37 cellular contexts compared by ENCODE assay signal in genomic region chr13:45830121-45830520, GRCh38. TPM values are rescaled to one million over a fixed set of nuclear protein-coding genes. Genes with fewer than 3 reads are reported as not detected.
"Had no signal": no experiment of that assay in that cellular context is flagged by ENCODE, and none has a peak within 500 bp of the region (broad histone marks: within the 10 kb centered on the region; RNA-seq: fewer than 3 reads in every experiment).

No MANE protein-coding gene starts in this region.

- ATAC-seq: activated CD4-positive, CD25-positive, alpha-beta regulatory T cell treated with anti-CD3 and anti-CD28 coated beads, Interleukin-2, amount 50 U/mL, for 24 hours; activated CD8-positive, alpha-beta memory T cell treated with anti-CD3 and anti-CD28 coated beads, Interleukin-2, amount 10 ng/mL, durations not matched to agents 7 days and 5 days; activated CD8-positive, alpha-beta T cell treated with anti-CD3 and anti-CD28 coated beads, Interleukin-2, amount 10 ng/mL, durations not matched to agents 7 days and 5 days; activated naive CD4-positive, alpha-beta T cell treated with anti-CD3 and anti-CD28 coated beads, Interleukin-2, amount 50 U/mL, for 72 hours; effector memory CD8-positive, alpha-beta T cell; gastroesophageal sphincter; heart right ventricle; T-helper 17 cell had no signal

- H3K4me3 Mint-ChIP-seq: activated B cell treated with CpG ODN at 0.5 μM for 24 hours; activated CD4-positive, alpha-beta memory T cell treated with anti-CD3 and anti-CD28 coated beads for 36 hours; activated CD4-positive, alpha-beta T cell treated with anti-CD3 and anti-CD28 coated beads, Interleukin-2, amount 10 ng/mL, durations not matched to agents 24 days and 14 days; activated CD8-positive, alpha-beta memory T cell treated with anti-CD3 and anti-CD28 coated beads, Interleukin-2, amount 10 ng/mL, durations not matched to agents 7 days and 5 days; activated CD8-positive, alpha-beta T cell treated with anti-CD3 and anti-CD28 coated beads, Interleukin-2, amount 10 ng/mL, durations not matched to agents 7 days and 5 days; activated naive CD4-positive, alpha-beta T cell treated with anti-CD3 and anti-CD28 coated beads for 36 hours; activated naive CD8-positive, alpha-beta T cell treated with anti-CD3 and anti-CD28 coated beads, Interleukin-2, amount 10 ng/mL, durations not matched to agents 7 days and 5 days; activated T-helper 1 cell treated with anti-CD3 and anti-CD28 coated beads, Interleukin-12 subunit alpha, Interleukin-12 subunit beta, Interleukin-2, Interleukin-4 antibody, amounts not matched to agents 30 ng/mL and 10 ng/mL and 1 ng/mL, durations not matched to agents 14 hours and 24 hours and 36 hours; brain; dendritic cell treated with granulocyte-macrophage colony-stimulating factor and Interleukin-4, amounts not matched to agents 40 ng/mL and 50 ng/mL, for 4 days; effector memory CD8-positive, alpha-beta T cell; T-helper 17 cell; T-helper 2 cell treated with Interferon-gamma antibody and Interleukin-4, amounts not matched to agents 5 μg/mL and 100 μg/mL, for 36 hours had no signal

- H3K4me2 ChIP-seq: hepatocyte had no signal

- H2AFZ ChIP-seq: hepatocyte had no signal

- H3K9me3 ChIP-seq: ascending aorta, breast epithelium, colonic mucosa, esophagus squamous epithelium, gastroesophageal sphincter, heart right ventricle had no signal

- H3K36me3 ChIP-seq: ascending aorta, breast epithelium, cardiac muscle cell, colonic mucosa, esophagus squamous epithelium, gastroesophageal sphincter, heart right ventricle, WERI-Rb-1 had no signal

- H3K79me2 ChIP-seq: hepatocyte had no signal

- H3K9me3 Mint-ChIP-seq: activated B cell treated with CpG ODN at 0.5 μM for 24 hours; activated CD4-positive, alpha-beta memory T cell treated with anti-CD3 and anti-CD28 coated beads for 36 hours; activated CD4-positive, alpha-beta T cell treated with anti-CD3 and anti-CD28 coated beads, Interleukin-2, amount 10 ng/mL, durations not matched to agents 24 days and 14 days; activated naive CD4-positive, alpha-beta T cell treated with anti-CD3 and anti-CD28 coated beads for 36 hours; activated naive CD4-positive, alpha-beta T cell treated with anti-CD3 and anti-CD28 coated beads, Interleukin-2, amount 50 U/mL, for 72 hours; activated naive CD8-positive, alpha-beta T cell treated with anti-CD3 and anti-CD28 coated beads, Interleukin-2, amount 10 ng/mL, durations not matched to agents 7 days and 5 days; activated T-helper 1 cell treated with anti-CD3 and anti-CD28 coated beads, Interleukin-12 subunit alpha, Interleukin-12 subunit beta, Interleukin-2, Interleukin-4 antibody, amounts not matched to agents 30 ng/mL and 10 ng/mL and 1 ng/mL, durations not matched to agents 14 hours and 24 hours and 36 hours; activated T-helper 2 cell treated with anti-CD3 and anti-CD28 coated beads, Interferon-gamma antibody, Interleukin-2, Interleukin-4, amounts not matched to agents 10 μg/mL and 5 μg/mL and 100 μg/mL, durations not matched to agents 14 hours and 24 hours and 36 hours; dendritic cell treated with granulocyte-macrophage colony-stimulating factor and Interleukin-4, amounts not matched to agents 40 ng/mL and 50 ng/mL, for 4 days; effector memory CD8-positive, alpha-beta T cell; T-helper 2 cell treated with Interferon-gamma antibody and Interleukin-4, amounts not matched to agents 5 μg/mL and 100 μg/mL, for 36 hours had no signal

- H3K36me3 Mint-ChIP-seq: activated CD4-positive, alpha-beta memory T cell treated with anti-CD3 and anti-CD28 coated beads for 36 hours; activated CD8-positive, alpha-beta memory T cell treated with anti-CD3 and anti-CD28 coated beads, Interleukin-2, amount 10 ng/mL, durations not matched to agents 7 days and 5 days; activated naive CD4-positive, alpha-beta T cell treated with anti-CD3 and anti-CD28 coated beads, Interleukin-2, amount 50 U/mL, for 72 hours; activated naive CD8-positive, alpha-beta T cell treated with anti-CD3 and anti-CD28 coated beads, Interleukin-2, amount 10 ng/mL, durations not matched to agents 7 days and 5 days; brain had no signal

- H3K27me3 Mint-ChIP-seq: activated CD4-positive, alpha-beta memory T cell treated with anti-CD3 and anti-CD28 coated beads for 36 hours; activated CD4-positive, alpha-beta T cell treated with anti-CD3 and anti-CD28 coated beads, Interleukin-2, amount 10 ng/mL, durations not matched to agents 24 days and 14 days; activated CD8-positive, alpha-beta memory T cell treated with anti-CD3 and anti-CD28 coated beads, Interleukin-2, amount 10 ng/mL, durations not matched to agents 7 days and 5 days; activated naive CD8-positive, alpha-beta T cell treated with anti-CD3 and anti-CD28 coated beads, Interleukin-2, amount 10 ng/mL, durations not matched to agents 7 days and 5 days; dendritic cell treated with granulocyte-macrophage colony-stimulating factor and Interleukin-4, amounts not matched to agents 40 ng/mL and 50 ng/mL, for 4 days had no signal

- H3K4me3 ChIP-seq: ascending aorta, breast epithelium, cardiac muscle cell, colonic mucosa, dorsolateral prefrontal cortex, esophagus squamous epithelium, gastroesophageal sphincter, heart right ventricle, hepatocyte had no signal

- H3K4me1 Mint-ChIP-seq: activated B cell treated with CpG ODN at 0.5 μM for 24 hours; activated CD4-positive, alpha-beta T cell treated with anti-CD3 and anti-CD28 coated beads, Interleukin-2, amount 10 ng/mL, durations not matched to agents 24 days and 14 days; activated naive CD8-positive, alpha-beta T cell treated with anti-CD3 and anti-CD28 coated beads, Interleukin-2, amount 10 ng/mL, durations not matched to agents 7 days and 5 days; T-helper 17 cell had no signal

- H3K4me1 ChIP-seq: ascending aorta, colonic mucosa had no signal

- H3K27me3 ChIP-seq: ascending aorta, breast epithelium, cardiac muscle cell, colonic mucosa, dorsolateral prefrontal cortex, esophagus squamous epithelium, gastroesophageal sphincter, heart right ventricle, hepatocyte had no signal

- H3K27ac Mint-ChIP-seq: activated B cell treated with CpG ODN at 0.5 μM for 24 hours; activated CD4-positive, alpha-beta memory T cell treated with anti-CD3 and anti-CD28 coated beads for 36 hours; activated CD4-positive, alpha-beta T cell treated with anti-CD3 and anti-CD28 coated beads, Interleukin-2, amount 10 ng/mL, durations not matched to agents 24 days and 14 days; activated CD8-positive, alpha-beta memory T cell treated with anti-CD3 and anti-CD28 coated beads, Interleukin-2, amount 10 ng/mL, durations not matched to agents 7 days and 5 days; activated CD8-positive, alpha-beta T cell treated with anti-CD3 and anti-CD28 coated beads, Interleukin-2, amount 10 ng/mL, durations not matched to agents 7 days and 5 days; activated naive CD4-positive, alpha-beta T cell treated with anti-CD3 and anti-CD28 coated beads for 36 hours; activated naive CD8-positive, alpha-beta T cell treated with anti-CD3 and anti-CD28 coated beads, Interleukin-2, amount 10 ng/mL, durations not matched to agents 7 days and 5 days; activated T-helper 1 cell treated with anti-CD3 and anti-CD28 coated beads, Interleukin-12 subunit alpha, Interleukin-12 subunit beta, Interleukin-2, Interleukin-4 antibody, amounts not matched to agents 30 ng/mL and 10 ng/mL and 1 ng/mL, durations not matched to agents 14 hours and 24 hours and 36 hours; activated T-helper 2 cell treated with anti-CD3 and anti-CD28 coated beads, Interferon-gamma antibody, Interleukin-2, Interleukin-4, amounts not matched to agents 10 μg/mL and 5 μg/mL and 100 μg/mL, durations not matched to agents 14 hours and 24 hours and 36 hours; dendritic cell treated with granulocyte-macrophage colony-stimulating factor and Interleukin-4, amounts not matched to agents 40 ng/mL and 50 ng/mL, for 4 days; effector memory CD8-positive, alpha-beta T cell; T-helper 17 cell; T-helper 2 cell treated with Interferon-gamma antibody and Interleukin-4, amounts not matched to agents 5 μg/mL and 100 μg/mL, for 36 hours had no signal

- H3K27ac ChIP-seq: ascending aorta, breast epithelium, cardiac muscle cell, colonic mucosa, dorsolateral prefrontal cortex, esophagus squamous epithelium, gastroesophageal sphincter, heart right ventricle, hepatocyte, WERI-Rb-1 had no signal

- DNase-seq: activated B cell treated with CpG ODN at 0.5 μM for 24 hours; activated CD4-positive, alpha-beta memory T cell treated with anti-CD3 and anti-CD28 coated beads for 36 hours; activated CD4-positive, alpha-beta T cell treated with anti-CD3 and anti-CD28 coated beads, Interleukin-2, amount 10 ng/mL, durations not matched to agents 24 days and 14 days; activated CD8-positive, alpha-beta memory T cell treated with anti-CD3 and anti-CD28 coated beads, Interleukin-2, amount 10 ng/mL, durations not matched to agents 7 days and 5 days; activated CD8-positive, alpha-beta memory T cell treated with anti-CD3 and anti-CD28 coated beads, Interleukin-2, amount 50 U/mL, for 4 hours; activated CD8-positive, alpha-beta T cell treated with anti-CD3 and anti-CD28 coated beads, Interleukin-2, amount 10 ng/mL, durations not matched to agents 7 days and 5 days; activated effector memory CD4-positive, alpha-beta T cell treated with anti-CD3 and anti-CD28 coated beads, Interleukin-2, amount 50 U/mL, for 16 hours; activated naive CD4-positive, alpha-beta T cell treated with anti-CD3 and anti-CD28 coated beads for 36 hours; activated naive CD8-positive, alpha-beta T cell treated with anti-CD3 and anti-CD28 coated beads, Interleukin-2, amount 10 ng/mL, durations not matched to agents 7 days and 5 days; activated T-cell treated with anti-CD3 and anti-CD28 coated beads, Interleukin-2, amount 50 U/mL, for 1 hour; activated T-cell treated with anti-CD3 and anti-CD28 coated beads, Interleukin-2, amount 50 U/mL, for 48 hours; central memory CD4-positive, alpha-beta T cell; cerebellar nuclear complex; colonic mucosa; dorsolateral prefrontal cortex; effector memory CD8-positive, alpha-beta T cell; erythroblast; esophagus squamous epithelium; foreskin melanocyte; heart right ventricle; T-helper 17 cell; T1000; WERI-Rb-1 had no signal

RNA-seq across cellular contexts. Expression of gene SIAH3, which starts 21.4 kb away (rescaled TPM):
- total RNA-seq: activated B cell treated with CpG ODN at 0.5 μM for 24 hours; activated CD8-positive, alpha-beta memory T cell treated with anti-CD3 and anti-CD28 coated beads, Interleukin-2, amount 10 ng/mL, durations not matched to agents 7 days and 5 days; activated CD8-positive, alpha-beta T cell treated with anti-CD3 and anti-CD28 coated beads, Interleukin-2, amount 10 ng/mL, durations not matched to agents 7 days and 5 days; ascending aorta; colonic mucosa; fibroblast of lung; gastroesophageal sphincter; glomerular endothelial cell had no signal
- polyA plus RNA-seq: fibroblast of lung, hepatocyte had no signal
